Comparison of ENCODE assay signal across 6 cellular contexts in genomic region chr11:9226996-9227395, GRCh38. TPM values are rescaled to one million over a fixed set of nuclear protein-coding genes. Genes with fewer than 3 reads are reported as not detected.
DNase-seq lines count a peak whose midpoint lies in the region; ATAC-seq, FAIRE-seq and TF ChIP-seq lines count a peak whose summit lies in the region.
"Not testable (repeated sequence)": the region's sequence is repeated elsewhere in the genome, so short reads cannot be mapped to it uniquely, and the experiment has no call there.

No MANE protein-coding gene starts in this region.

- SMC1A ChIA-PET in GM12878 (lab: Charles Lee; ENCODE audit: uncharacterized antibody, unreplicated experiment) = interaction anchor here (1.1 to 1.7 kb wide), 2 partner anchors 16 to 18 kb away, joined by 4 to 9 read pairs; no protein-coding TSS in a partner anchor

- peaks cover 46% of the 10 kb centered on the region for H3K4me1 Mint-ChIP-seq in CD8-positive, alpha-beta T cell (ENCODE audit: low read depth)
- H3K4me1 Mint-ChIP-seq in type B pancreatic cell (ENCODE audit: unreplicated experiment) = peaks cover 26% of the 10 kb centered on the region

- not testable (repeated sequence) for H4K20me1 ChIP-seq in GM12878 (ENCODE audit: control insufficient read depth, insufficient read depth)

- H3K27me3 ChIP-seq in CD8-positive, alpha-beta T cell (ENCODE audit: insufficient read depth, low read length); GM12878 (replicated peaks in 1 of 2; ENCODE audit: control insufficient read depth in 2 of 2, insufficient read depth in 2 of 2, low read length in 1 of 2); neutrophil: not testable (repeated sequence)

- H3K27me3 Mint-ChIP-seq in CD8-positive, alpha-beta T cell (ENCODE audit: low read depth); type B pancreatic cell: not testable (repeated sequence)

- peaks cover 21% of the 10 kb centered on the region for H3K79me2 ChIP-seq in GM12878 (ENCODE audit: control insufficient read depth, insufficient read depth, low read length)

- TF ChIP-seq POLR2A in A549 (IDR thresholded peaks at IDR 0.05; ENCODE audit: low read length); GM12878 (IDR thresholded peaks at IDR 0.05; ENCODE audit: low read depth, low read length): not testable (repeated sequence)

- H3K27ac Mint-ChIP-seq in CD8-positive, alpha-beta T cell = peak overlapping the region; percentile 5
- peak overlapping the region; percentile 73 for H3K27ac Mint-ChIP-seq in type B pancreatic cell

- 98% methylated on average over 6 of the region's 6 CpGs for WGBS in A549 (ENCODE audit: missing lambda C conversion rate)
- WGBS in GM12878 (ENCODE audit: insufficient coverage, insufficient replicate concordance, low lambda C conversion rate, missing lambda C conversion rate) = 95% methylated on average over 6 of the region's 6 CpGs

- H3K4me2 ChIP-seq in A549 = not testable (repeated sequence)
- 0 out of 2 replicates have a peak overlapping the region, but pooled peaks have one; percentile 30 for H3K4me2 ChIP-seq in GM12878 (ENCODE audit: control insufficient read depth, insufficient read depth)

- not testable (repeated sequence) for H2AFZ ChIP-seq in GM12878 (ENCODE audit: control insufficient read depth, low read depth, low read length)

- H3K36me3 Mint-ChIP-seq in CD8-positive, alpha-beta T cell; type B pancreatic cell: not testable (repeated sequence)

- not testable (repeated sequence) for ATAC-seq in A549; CD8-positive, alpha-beta T cell; GM12878

- TF ChIP-seq RAD21 in A549 (conservative IDR thresholded peaks at IDR 0.05 in 1 of 2, IDR thresholded peaks at IDR 0.05 in 1 of 2); GM12878 (IDR thresholded peaks at IDR 0.05; ENCODE audit: insufficient read depth, low read depth, low read length): not testable (repeated sequence)

- POLR2A ChIA-PET in A549 (lab: Yijun Ruan, JAX); CD8-positive, alpha-beta T cell (lab: Charles Lee); HEK293 (lab: Yijun Ruan, JAX): not testable (repeated sequence)
- POLR2A ChIA-PET in GM12878 (lab: Charles Lee) = interaction anchor here (1.1 kb wide), 1 partner anchor 16 kb away, joined by 5 read pairs; no protein-coding TSS in a partner anchor

- CTCF ChIA-PET in A549 (lab: Yijun Ruan, JAX); CD8-positive, alpha-beta T cell (lab: Charles Lee): not testable (repeated sequence)
- CTCF ChIA-PET in HEK293 (lab: Yijun Ruan, JAX) = interaction anchor here (0.7 kb wide), 2 partner anchors 17 to 199 kb away, joined by 3 to 5 read pairs; no protein-coding TSS in a partner anchor
- CTCF ChIA-PET in GM12878 (lab: Yijun Ruan, JAX) = interaction anchor here (0.9 to 1.7 kb wide), 2 partner anchors 62 to 89 kb away, joined by 3 to 5 read pairs; no protein-coding TSS in a partner anchor

- not testable (repeated sequence) for TF ChIP-seq EP300 in A549 (IDR thresholded peaks at IDR 0.05); GM12878 (IDR thresholded peaks at IDR 0.05; ENCODE audit: borderline replicate concordance in 1 of 2, control insufficient read depth in 1 of 2, low read depth in 2 of 2, low read length in 2 of 2)

- intact Hi-C loops in CD8-positive, alpha-beta T cell (cut with DNase I, micrococcal nuclease) = loop anchor here in 1 of 2 experiments (2.0 kb wide), 1 partner anchor 26 kb away; no protein-coding TSS in a partner anchor
- intact Hi-C loops in GM12878 (cut with micrococcal nuclease; ENCODE audit: unreplicated experiment) = not testable (repeated sequence)

- not testable (repeated sequence) for H3K27ac ChIP-seq in A549; CD8-positive, alpha-beta T cell (ENCODE audit: low read depth, low read length); HEK293 (ENCODE audit: extremely low read depth, low read depth, low read length); GM12878 (ENCODE audit: control insufficient read depth, insufficient read depth)
- H3K27ac ChIP-seq in neutrophil = peak overlapping the region; percentile 61

- not testable (repeated sequence) for H3K9ac ChIP-seq in GM12878 (ENCODE audit: control insufficient read depth, insufficient read depth, low read length)

- in situ Hi-C loops in GM12878 (cut with MboI) = not testable (repeated sequence)

- BruUV-seq in GM12878 (replicated peaks; lab: Mats Ljungman, UMichigan) = not testable (repeated sequence)

- H3K9me3 ChIP-seq in A549; CD8-positive, alpha-beta T cell (ENCODE audit: low read length); HEK293 (ENCODE audit: control insufficient read depth, insufficient read depth, low read depth, low read length); GM12878 (replicated peaks; ENCODE audit: control insufficient read depth, insufficient read depth, low read length); neutrophil: not testable (repeated sequence)

- TF ChIP-seq CTCF in A549 (IDR thresholded peaks at IDR 0.05); CD8-positive, alpha-beta T cell (IDR thresholded peaks at IDR 0.05); HEK293 (tag by site-specific recombination; IDR thresholded peaks at IDR 0.05); GM12878 (IDR thresholded peaks at IDR 0.05 in 2 of 3, conservative IDR thresholded peaks at IDR 0.05 in 1 of 3; ENCODE audit: control insufficient read depth in 2 of 3, extremely low read depth in 1 of 3, insufficient read depth in 1 of 3, low read depth in 3 of 3, low read length in 3 of 3); neutrophil (IDR thresholded peaks at IDR 0.05); type B pancreatic cell (conservative IDR thresholded peaks at IDR 0.05): not testable (repeated sequence)

- H3K36me3 ChIP-seq in CD8-positive, alpha-beta T cell (ENCODE audit: insufficient read depth, low read length); HEK293 (ENCODE audit: control insufficient read depth in 2 of 2, insufficient read depth in 1 of 2, low read length in 2 of 2); GM12878 (ENCODE audit: control insufficient read depth in 2 of 2, insufficient read depth in 2 of 2, low read length in 1 of 2); neutrophil: not testable (repeated sequence)

- RAD21 ChIA-PET in GM12878 (lab: Charles Lee; ENCODE audit: unreplicated experiment) = interaction anchor here (0.8 to 1.7 kb wide), 2 partner anchors 15 to 17 kb away, joined by 3 to 8 read pairs; no protein-coding TSS in a partner anchor

- H3K4me1 ChIP-seq in A549; HEK293 (ENCODE audit: control insufficient read depth, insufficient read depth, low read length); GM12878 (ENCODE audit: control insufficient read depth, insufficient read depth, low read length): not testable (repeated sequence)
- peaks cover 14% of the 10 kb centered on the region for H3K4me1 ChIP-seq in CD8-positive, alpha-beta T cell (ENCODE audit: insufficient read depth, low read length)
- peaks cover 29 to 70% of the 10 kb centered on the region in 2 experiments for H3K4me1 ChIP-seq in neutrophil (ENCODE audit: control insufficient read depth in 1 of 2, insufficient read depth in 1 of 2, low read depth in 1 of 2, low read length in 1 of 2)

- not testable (repeated sequence) for H3K4me3 Mint-ChIP-seq in CD8-positive, alpha-beta T cell; type B pancreatic cell

- not testable (repeated sequence) for H3K4me3 ChIP-seq in A549; CD8-positive, alpha-beta T cell (ENCODE audit: low read depth, low read length); HEK293 (ENCODE audit: low read depth, low read length); GM12878; neutrophil (ENCODE audit: low read depth in 1 of 2, low read length in 1 of 2)

- not testable (repeated sequence) for H3K9me3 Mint-ChIP-seq in CD8-positive, alpha-beta T cell; type B pancreatic cell

- not testable (repeated sequence) for DNase-seq in A549 (ENCODE audit: low read depth in 1 of 2, low spot score in 1 of 2); CD8-positive, alpha-beta T cell; GM12878 (ENCODE audit: low read depth, low spot score); type B pancreatic cell (ENCODE audit: extremely low spot score, unreplicated experiment)

- not testable (repeated sequence) for FAIRE-seq in A549 (lab: Jason Lieb, UNC); GM12878 (lab: Jason Lieb, UNC)

RNA-seq across cellular contexts. Expression of gene DENND5A, which starts 38.2 kb away (rescaled TPM):
- 88.7 and 120 TPM in 2 replicates for polyA plus RNA-seq in A549 (2011; rRNA removed)
- polyA plus RNA-seq in A549 (2012; cell fraction: cytosol; rRNA removed) = 93.3 and 114 TPM in 2 replicates
- polyA plus RNA-seq in A549 (2012; cell fraction: nucleus; rRNA removed) = 79.9 and 89.7 TPM in 2 replicates
- 35.7 to 41.5 TPM (median 36.6 TPM) in 3 replicates for polyA plus RNA-seq in A549 (2017; fragmentation: RNase III; extraction: RNeasy Plus Mini Kit Qiagen cat#74134 plus additional on column Dnase treatment)
- 241 and 328 TPM in 2 replicates for polyA minus RNA-seq in A549 (2011; rRNA and poly(A)+ RNA removed)
- 10 to 100 TPM; 78.8 to 81.7 TPM for total RNA-seq in CD8-positive, alpha-beta T cell
- 297 and 334 TPM in 2 replicates for total RNA-seq in GM12878 (2013; cell fraction: nucleolus; rRNA removed)
- total RNA-seq in GM12878 (2014; rRNA removed) = 101 and 102 TPM in 2 replicates
- 96.5 and 106 TPM in 2 replicates for total RNA-seq in GM12878 (2014; rRNA removed; fragmentation: Illumina TruSeq; extraction: Trizol)
- total RNA-seq in GM12878 (2021) = 91.3 and 94.2 TPM in 2 replicates
- 37.7 TPM for polyA plus RNA-seq in GM12878 (2011; ENCODE audit: low read depth)
- 93.6 and 157 TPM in 2 replicates for polyA plus RNA-seq in GM12878 (2011; rRNA removed)
- polyA plus RNA-seq in GM12878 (2011; cell fraction: cytosol; rRNA removed) = 167 and 190 TPM in 2 replicates
- polyA plus RNA-seq in GM12878 (2011; cell fraction: nucleus; rRNA removed) = 172 and 245 TPM in 2 replicates
- 46.8 and 47.7 TPM in 2 replicates for polyA plus RNA-seq in GM12878 (2012)
- polyA plus RNA-seq in GM12878 (2014; fragmentation: Illumina TruSeq; extraction: Trizol) = 127 and 135 TPM in 2 replicates
- 10 to 100 TPM; 15.6 to 24.1 TPM for polyA plus RNA-seq in GM12878 (2014; fragmentation: Nextera tagmentation; extraction: Ambion mirVana)
- polyA plus RNA-seq in GM12878 (2014; rRNA removed) = 63.8 and 78.9 TPM in 2 replicates
- 10 to 100 TPM; 15.7 to 16.6 TPM for polyA plus RNA-seq in GM12878 (2016; fragmentation: Nextera tagmentation; extraction: Ambion mirVana)
- polyA minus RNA-seq in GM12878 (2011; rRNA and poly(A)+ RNA removed) = 392 and 436 TPM in 2 replicates
- 76.6 and 77.9 TPM in 2 replicates for polyA minus RNA-seq in GM12878 (2011; cell fraction: cytosol; rRNA and poly(A)+ RNA removed)
- 140 and 188 TPM in 2 replicates for polyA minus RNA-seq in GM12878 (2011; cell fraction: nucleus; rRNA and poly(A)+ RNA removed)
- total RNA-seq in type B pancreatic cell (ENCODE audit: low replicate concordance) = 38.7 and 76.0 TPM in 2 replicates
